18 cellular contexts compared by ENCODE assay signal in genomic region chr5:78787763-78788162, GRCh38.
DNase-seq lines count a peak whose midpoint lies in the region; ATAC-seq and TF ChIP-seq lines count a peak whose summit lies in the region.
"Had no signal": no experiment of that assay in that cellular context is flagged by ENCODE, and none has a peak within 500 bp of the region (broad histone marks: within the 10 kb centered on the region; RNA-seq: fewer than 3 reads in every experiment).

No MANE protein-coding gene starts in this region.

- no peaks in the 10 kb centered on the region for H3K36me3 ChIP-seq in thoracic aorta
- no peaks in the 10 kb centered on the region for H3K36me3 ChIP-seq in sigmoid colon
- H3K36me3 ChIP-seq: BLaER1, HAP-1, suprapubic skin had no signal

- H3K4me1 ChIP-seq in thoracic aorta (ENCODE audit: control insufficient read depth in 1 of 2, low read depth in 2 of 2): peaks cover 6 to 10% of the 10 kb centered on the region in 2 donors
- peaks cover 0 to 14% (median 12%) of the 10 kb centered on the region in 4 donors for H3K4me1 ChIP-seq in sigmoid colon
- H3K4me1 ChIP-seq: HAP-1, suprapubic skin had no signal

- peak; percentile 29 for DNase-seq in NOMO-1 treated with DMSO at 0.1 percent for 48 hours (lab: John Stamatoyannopoulos, UW; ENCODE audit: unreplicated experiment)
- DNase-seq in NOMO-1 treated with dmso at 0.1 percent for 144 hours (lab: John Stamatoyannopoulos, UW; ENCODE audit: unreplicated experiment): no peak
- DNase-seq in iris pigment epithelial cell (ENCODE audit: low read depth): peak; percentile 81
- no peak for DNase-seq in thoracic aorta (ENCODE audit: low spot score)
- no peak for DNase-seq in sigmoid colon
- no peak for DNase-seq in NAMALWA (ENCODE audit: low spot score)
- no peak for DNase-seq in natural killer cell treated with Interleukin-12 subunit alpha and Interleukin-12 subunit beta and Interleukin-15 and Interleukin-18, amount 100 ng/mL, for 72 hours (ENCODE audit: low spot score)
- DNase-seq: 8988T; activated CD4-positive, CD25-positive, alpha-beta regulatory T cell; effector CD4-positive, alpha-beta T cell; NCI-H2029; NCI-H510A treated with DMSO at 0.1 percent for 48 hours; stimulated activated CD4-positive, alpha-beta T cell treated with anti-CD3 and anti-CD28 coated beads, Interleukin-4, amount 100 ng/mL, for 1 hour had no signal

- peaks cover 6 to 9% of the 10 kb centered on the region in 2 donors for H3K4me1 Mint-ChIP-seq in natural killer cell treated with Interleukin-12 subunit alpha and Interleukin-12 subunit beta and Interleukin-15 and Interleukin-18, amount 100 ng/mL, for 72 hours (ENCODE audit: low read depth in 2 of 2)

- TF ChIP-seq EP300 in sigmoid colon (IDR thresholded peaks at IDR 0.05): no peak

- no peak overlapping the region for H3K4me3 Mint-ChIP-seq in natural killer cell treated with Interleukin-12 subunit alpha and Interleukin-12 subunit beta and Interleukin-15 and Interleukin-18, amount 100 ng/mL, for 72 hours
- H3K4me3 Mint-ChIP-seq: activated T-helper 1 cell treated with anti-CD3 and anti-CD28 coated beads, Interleukin-12 subunit alpha, Interleukin-12 subunit beta, Interleukin-2, Interleukin-4 antibody, amounts not matched to agents 30 ng/mL and 10 ng/mL and 1 ng/mL, durations not matched to agents 14 hours and 24 hours and 36 hours had no signal

- H3K27ac ChIP-seq in thoracic aorta (no peak overlapping the region), sigmoid colon (peak overlapping the region in 2 of 4 donors; percentile 8 to 50)
- H3K27ac ChIP-seq: BLaER1, suprapubic skin had no signal

- no peak for TF ChIP-seq POLR2A in sigmoid colon (IDR thresholded peaks at IDR 0.05)

- TF ChIP-seq CTCF in thoracic aorta (IDR thresholded peaks at IDR 0.05): no peak
- TF ChIP-seq CTCF in sigmoid colon (IDR thresholded peaks at IDR 0.05): no peak

- H3K27me3 ChIP-seq in thoracic aorta (replicated peaks; ENCODE audit: insufficient read depth) (no peaks in the 10 kb centered on the region), sigmoid colon (no peaks in the 10 kb centered on the region)
- H3K27me3 ChIP-seq: BLaER1, suprapubic skin had no signal

- intact Hi-C loops in sigmoid colon (cut with DNase I): no loop called here

- H3K4me3 ChIP-seq in thoracic aorta (peak overlapping the region; percentile 23), sigmoid colon (no peak overlapping the region)
- H3K4me3 ChIP-seq: BLaER1, HAP-1, suprapubic skin had no signal

- ATAC-seq in esophagus mucosa (peak; percentile 31), thoracic aorta (ENCODE audit: insufficient number of reproducible peaks, low FRiP score, low read depth) (no peak)
- ATAC-seq in natural killer cell treated with Interleukin-12 subunit alpha and Interleukin-12 subunit beta and Interleukin-15 and Interleukin-18, amount 100 ng/mL, for 72 hours: no peak

- no peak overlapping the region for H3K27ac Mint-ChIP-seq in natural killer cell treated with Interleukin-12 subunit alpha and Interleukin-12 subunit beta and Interleukin-15 and Interleukin-18, amount 100 ng/mL, for 72 hours
- H3K27ac Mint-ChIP-seq: activated T-helper 1 cell treated with anti-CD3 and anti-CD28 coated beads, Interleukin-12 subunit alpha, Interleukin-12 subunit beta, Interleukin-2, Interleukin-4 antibody, amounts not matched to agents 30 ng/mL and 10 ng/mL and 1 ng/mL, durations not matched to agents 14 hours and 24 hours and 36 hours had no signal

- H3K27me3 Mint-ChIP-seq in natural killer cell treated with Interleukin-12 subunit alpha and Interleukin-12 subunit beta and Interleukin-15 and Interleukin-18, amount 100 ng/mL, for 72 hours: peaks cover 11 to 17% of the 10 kb centered on the region in 2 donors

- H3K9me3 ChIP-seq in thoracic aorta (no peaks in the 10 kb centered on the region), sigmoid colon (no peaks in the 10 kb centered on the region)
- H3K9me3 ChIP-seq: BLaER1, HAP-1, suprapubic skin had no signal

- 73 to 84% methylated on average over 7 of the region's 7 CpGs for WGBS in sigmoid colon, 2 donors

- peaks cover 12% of the 10 kb centered on the region for H3K36me3 Mint-ChIP-seq in natural killer cell treated with Interleukin-12 subunit alpha and Interleukin-12 subunit beta and Interleukin-15 and Interleukin-18, amount 100 ng/mL, for 72 hours

- no peaks in the 10 kb centered on the region for H3K9me3 Mint-ChIP-seq in natural killer cell treated with Interleukin-12 subunit alpha and Interleukin-12 subunit beta and Interleukin-15 and Interleukin-18, amount 100 ng/mL, for 72 hours
- H3K9me3 Mint-ChIP-seq: activated T-helper 1 cell treated with anti-CD3 and anti-CD28 coated beads, Interleukin-12 subunit alpha, Interleukin-12 subunit beta, Interleukin-2, Interleukin-4 antibody, amounts not matched to agents 30 ng/mL and 10 ng/mL and 1 ng/mL, durations not matched to agents 14 hours and 24 hours and 36 hours had no signal

Comparison
In these comparisons a context has a peak if more than half of its experiments do, and no peak if none do; other contexts are left out.
1. DNase-seq: peak in NOMO-1 treated with DMSO at 0.1 percent for 48 hours (single experiment) and iris pigment epithelial cell (single experiment); none in NOMO-1 treated with dmso at 0.1 percent for 144 hours (single experiment), thoracic aorta (single experiment), sigmoid colon (single experiment), NAMALWA (single experiment) and natural killer cell treated with Interleukin-12 subunit alpha and Interleukin-12 subunit beta and Interleukin-15 and Interleukin-18, amount 100 ng/mL, for 72 hours (single experiment).